ENCODE assay signal across 15 cellular contexts in the genomic region with DNA sequence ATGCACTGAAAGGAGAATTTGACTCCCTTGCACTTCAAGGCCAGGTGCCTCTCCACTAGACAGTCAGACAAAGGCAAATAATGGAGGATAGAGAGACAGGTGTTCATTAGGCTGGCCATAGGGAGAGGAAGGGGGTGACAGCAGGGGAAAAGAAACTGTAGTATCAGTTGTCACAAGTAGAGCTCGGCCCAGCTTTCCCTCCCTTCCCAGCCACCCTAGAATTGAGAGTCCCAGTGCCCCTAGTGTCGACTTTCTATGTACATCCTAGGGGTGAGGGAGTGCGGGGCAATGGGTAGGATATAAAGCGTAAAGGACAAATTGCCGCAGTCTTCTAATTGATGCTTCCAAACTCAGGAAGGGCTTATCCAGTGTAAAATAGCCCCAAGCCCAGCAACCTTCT. TPM values are rescaled to one million over a fixed set of nuclear protein-coding genes. Genes with fewer than 3 reads are reported as not detected.
DNase-seq lines count a peak whose midpoint lies in the region; ATAC-seq and TF ChIP-seq lines count a peak whose summit lies in the region.
"Had no signal": no experiment of that assay in that cellular context is flagged by ENCODE, and none has a peak within 500 bp of the region (broad histone marks: within the 10 kb centered on the region; RNA-seq: fewer than 3 reads in every experiment).

No MANE protein-coding gene starts in this region.

- no peak overlapping the region for H3K4me3 Mint-ChIP-seq in naive thymus-derived CD4-positive, alpha-beta T cell
- H3K4me3 Mint-ChIP-seq in stimulated activated naive CD8-positive, alpha-beta T cell treated with anti-CD3 and anti-CD28 coated beads, Interleukin-15, amount 100 ng/mL, for 72 hours = no peak overlapping the region
- H3K4me3 Mint-ChIP-seq: activated naive CD8-positive, alpha-beta T cell treated with anti-CD3 and anti-CD28 coated beads for 36 hours; stimulated activated naive CD8-positive, alpha-beta T cell treated with anti-CD3 and anti-CD28 coated beads, Interleukin-15, Interleukin-2, amounts not matched to agents 100 ng/mL and 50 ng/mL, for 24 hours had no signal

- peak overlapping the region; percentile 19 for H3K27ac ChIP-seq in lower lobe of right lung
- no peak overlapping the region for H3K27ac ChIP-seq in naive thymus-derived CD4-positive, alpha-beta T cell (ENCODE audit: low read depth, low read length)

- peaks cover 75% of the 10 kb centered on the region for H3K36me3 ChIP-seq in lower lobe of right lung
- peaks cover 0 to 11% (median 4%) of the 10 kb centered on the region in 3 experiments for H3K36me3 ChIP-seq in naive thymus-derived CD4-positive, alpha-beta T cell (ENCODE audit: control insufficient read depth in 2 of 3, insufficient read depth in 3 of 3, low read length in 3 of 3)
- H3K36me3 ChIP-seq in MG63 = peaks cover 36% of the 10 kb centered on the region

- peaks cover 0 to 4% (median 0%) of the 10 kb centered on the region in 7 donors for H3K4me1 Mint-ChIP-seq in naive thymus-derived CD4-positive, alpha-beta T cell
- peaks cover 12% of the 10 kb centered on the region for H3K4me1 Mint-ChIP-seq in stimulated activated naive CD8-positive, alpha-beta T cell treated with anti-CD3 and anti-CD28 coated beads, Interleukin-15, amount 100 ng/mL, for 72 hours

- POLR2A ChIA-PET in naive thymus-derived CD4-positive, alpha-beta T cell (lab: Charles Lee) = no interaction called here

- DNase-seq in DMS153 treated with DMSO at 0.1 percent for 48 hours (lab: John Stamatoyannopoulos, UW; ENCODE audit: unreplicated experiment) = peak; percentile 52
- peak; percentile 70 to 88 (median 87) for DNase-seq in NCI-H1417 (lab: John Stamatoyannopoulos, UW)
- DNase-seq in NCI-H526 treated with DMSO at 0.1 percent for 48 hours (lab: John Stamatoyannopoulos, UW) = peak; percentile 49
- DNase-seq in lower lobe of right lung = no peak
- DNase-seq in naive thymus-derived CD4-positive, alpha-beta T cell = no peak
- DNase-seq in MG63 = no peak
- DNase-seq in dermis blood vessel endothelial cell = no peak
- DNase-seq in stimulated activated naive CD8-positive, alpha-beta T cell treated with anti-CD3 and anti-CD28 coated beads, Interleukin-15, amount 100 ng/mL, for 72 hours = no peak
- DNase-seq: activated naive CD8-positive, alpha-beta T cell treated with anti-CD3 and anti-CD28 coated beads for 36 hours; EL; hippocampal formation; mesenchymal stem cell; NCI-H1048 had no signal

- peaks cover 0 to 10% (median 6%) of the 10 kb centered on the region in 5 donors for H3K36me3 Mint-ChIP-seq in naive thymus-derived CD4-positive, alpha-beta T cell
- H3K36me3 Mint-ChIP-seq: activated naive CD8-positive, alpha-beta T cell treated with anti-CD3 and anti-CD28 coated beads for 36 hours had no signal

- no peaks in the 10 kb centered on the region for H3K4me1 ChIP-seq in lower lobe of right lung
- no peaks in the 10 kb centered on the region for H3K4me1 ChIP-seq in naive thymus-derived CD4-positive, alpha-beta T cell (ENCODE audit: control insufficient read depth in 2 of 2, insufficient read depth in 2 of 2, low read length in 2 of 2)

- TF ChIP-seq CTCF in lower lobe of right lung (IDR thresholded peaks at IDR 0.05) = no peak

- H3K4me3 ChIP-seq in lower lobe of right lung = no peak overlapping the region
- no peak overlapping the region for H3K4me3 ChIP-seq in naive thymus-derived CD4-positive, alpha-beta T cell (ENCODE audit: low read length)
- H3K4me3 ChIP-seq in MG63 = no peak overlapping the region

- H3K27me3 Mint-ChIP-seq in naive thymus-derived CD4-positive, alpha-beta T cell = no peaks in the 10 kb centered on the region
- no peaks in the 10 kb centered on the region for H3K27me3 Mint-ChIP-seq in stimulated activated naive CD8-positive, alpha-beta T cell treated with anti-CD3 and anti-CD28 coated beads, Interleukin-15, amount 100 ng/mL, for 72 hours
- H3K27me3 Mint-ChIP-seq: activated naive CD8-positive, alpha-beta T cell treated with anti-CD3 and anti-CD28 coated beads for 36 hours; stimulated activated naive CD8-positive, alpha-beta T cell treated with anti-CD3 and anti-CD28 coated beads, Interleukin-15, Interleukin-2, amounts not matched to agents 100 ng/mL and 50 ng/mL, for 24 hours had no signal

- no peaks in the 10 kb centered on the region for H3K9me3 Mint-ChIP-seq in naive thymus-derived CD4-positive, alpha-beta T cell
- H3K9me3 Mint-ChIP-seq in stimulated activated naive CD8-positive, alpha-beta T cell treated with anti-CD3 and anti-CD28 coated beads, Interleukin-15, amount 100 ng/mL, for 72 hours = no peaks in the 10 kb centered on the region
- H3K9me3 Mint-ChIP-seq: activated naive CD8-positive, alpha-beta T cell treated with anti-CD3 and anti-CD28 coated beads for 36 hours; stimulated activated naive CD8-positive, alpha-beta T cell treated with anti-CD3 and anti-CD28 coated beads, Interleukin-15, Interleukin-2, amounts not matched to agents 100 ng/mL and 50 ng/mL, for 24 hours had no signal

- CTCF ChIA-PET in naive thymus-derived CD4-positive, alpha-beta T cell (lab: Charles Lee) = interaction anchor here (0.6 to 1.9 kb wide), 5 partner anchors 16 to 520 kb away, joined by 3 to 8 read pairs (median 3); no protein-coding TSS in a partner anchor

- no peak for ATAC-seq in lower lobe of right lung
- ATAC-seq in naive thymus-derived CD4-positive, alpha-beta T cell = no peak
- ATAC-seq in stimulated activated naive CD8-positive, alpha-beta T cell treated with anti-CD3 and anti-CD28 coated beads, Interleukin-15, amount 100 ng/mL, for 72 hours = no peak
- ATAC-seq: HCT116 had no signal

- H3K9me3 ChIP-seq in lower lobe of right lung (no peaks in the 10 kb centered on the region), MG63 (no peaks in the 10 kb centered on the region)
- no peaks in the 10 kb centered on the region for H3K9me3 ChIP-seq in naive thymus-derived CD4-positive, alpha-beta T cell (ENCODE audit: control insufficient read depth in 2 of 3, low read length in 3 of 3)

- intact Hi-C loops in lower lobe of right lung (cut with DNase I) = no loop called here
- intact Hi-C loops in naive thymus-derived CD4-positive, alpha-beta T cell (cut with micrococcal nuclease) = loop anchor here in 1 of 2 donors (5.0 kb wide), 1 partner anchor 94 kb away; no protein-coding TSS in a partner anchor

- H3K27ac Mint-ChIP-seq in naive thymus-derived CD4-positive, alpha-beta T cell = peak overlapping the region in 3 of 9 donors; percentile 45 to 70 (median 48)
- H3K27ac Mint-ChIP-seq in stimulated activated naive CD8-positive, alpha-beta T cell treated with anti-CD3 and anti-CD28 coated beads, Interleukin-15, amount 100 ng/mL, for 72 hours = peak overlapping the region in 1 of 2 donors; percentile 57
- H3K27ac Mint-ChIP-seq: stimulated activated naive CD8-positive, alpha-beta T cell treated with anti-CD3 and anti-CD28 coated beads, Interleukin-15, Interleukin-2, amounts not matched to agents 100 ng/mL and 50 ng/mL, for 24 hours had no signal

- H3K27me3 ChIP-seq in lower lobe of right lung (ENCODE audit: low read depth) = no peaks in the 10 kb centered on the region
- H3K27me3 ChIP-seq in naive thymus-derived CD4-positive, alpha-beta T cell (ENCODE audit: control insufficient read depth in 2 of 2, insufficient read depth in 2 of 2, low read length in 2 of 2) = no peaks in the 10 kb centered on the region
- no peaks in the 10 kb centered on the region for H3K27me3 ChIP-seq in MG63

RNA-seq across cellular contexts. Expression of a gene that starts 39.0 kb away (rescaled TPM):
- total RNA-seq in lower lobe of right lung (112 TPM), dermis blood vessel endothelial cell (23.5 and 40.9 TPM in 2 replicates)
- total RNA-seq in naive thymus-derived CD4-positive, alpha-beta T cell = 100 to 1,000 TPM; 127 to 230 (median 191) TPM
- 10 to 100 TPM; 24.8 to 45.1 TPM for polyA plus RNA-seq in naive thymus-derived CD4-positive, alpha-beta T cell
- 2.4 and 7.6 TPM in 2 replicates for total RNA-seq in MG63 (2014; rRNA removed; shearing (Covaris generic); ENCODE audit: low replicate concordance)

RNA-seq across cellular contexts. Expression of a gene that starts 54.7 kb away (rescaled TPM):
- 319 TPM for total RNA-seq in lower lobe of right lung
- total RNA-seq in naive thymus-derived CD4-positive, alpha-beta T cell = 100 to 1,000 TPM; 217 to 476 (median 267) TPM
- polyA plus RNA-seq in naive thymus-derived CD4-positive, alpha-beta T cell = 100 to 1,000 TPM; 658 to 688 TPM
- total RNA-seq in MG63 (2014; rRNA removed; shearing (Covaris generic); ENCODE audit: low replicate concordance) = 202 and 245 TPM in 2 replicates
- 402 and 579 TPM in 2 replicates for total RNA-seq in dermis blood vessel endothelial cell

Comparison
In these comparisons a context has a peak if more than half of its experiments do, and no peak if none do; other contexts are left out.
1. DNase-seq: peak in DMS153 treated with DMSO at 0.1 percent for 48 hours (single experiment), NCI-H1417 (3 of 3) and NCI-H526 treated with DMSO at 0.1 percent for 48 hours (single experiment); none in lower lobe of right lung (single experiment), naive thymus-derived CD4-positive, alpha-beta T cell (0 of 9), MG63 (single experiment), dermis blood vessel endothelial cell (single experiment) and stimulated activated naive CD8-positive, alpha-beta T cell treated with anti-CD3 and anti-CD28 coated beads, Interleukin-15, amount 100 ng/mL, for 72 hours (0 of 2).